In genomic region chr20:16865406-16865805, GRCh38 we compare ENCODE assay signal across 15 cellular contexts.
DNase-seq lines count a peak whose midpoint lies in the region; ATAC-seq and TF ChIP-seq lines count a peak whose summit lies in the region.
"Had no signal": no experiment of that assay in that cellular context is flagged by ENCODE, and none has a peak within 500 bp of the region (broad histone marks: within the 10 kb centered on the region; RNA-seq: fewer than 3 reads in every experiment).

No MANE protein-coding gene starts in this region.

- H3K27me3 ChIP-seq in suprapubic skin = no peaks in the 10 kb centered on the region

- DNase-seq in NCI-H1417 (lab: John Stamatoyannopoulos, UW) = peak in 2 of 3 experiments; percentile 39 to 86
- peak; percentile 97 for DNase-seq in NCI-H146 treated with DMSO at 0.1 percent for 48 hours (lab: John Stamatoyannopoulos, UW; ENCODE audit: unreplicated experiment)
- DNase-seq in NCI-H748 (lab: John Stamatoyannopoulos, UW; ENCODE audit: unreplicated experiment) = peak; percentile 82
- no peak for DNase-seq in medulla oblongata (ENCODE audit: extremely low spot score)
- DNase-seq in suprapubic skin (ENCODE audit: low spot score in 2 of 2) = no peak
- DNase-seq in T-cell = no peak
- DNase-seq: CD8-positive, alpha-beta T cell; KG1; NCI-H1048; NCI-H226; NCI-H82; SIG-M5; SW 1271; T-helper 9 cell had no signal

- H3K9me3 ChIP-seq in mesodermal cell (ENCODE audit: control insufficient read depth, low read length) (no peaks in the 10 kb centered on the region), suprapubic skin (no peaks in the 10 kb centered on the region)

- CTCF ChIA-PET in T-cell (lab: Charles Lee) = no interaction called here

- no peaks in the 10 kb centered on the region for H3K27me3 Mint-ChIP-seq in T-cell

- no peak for ATAC-seq in T-cell (replicated peaks in 1 of 4)
- ATAC-seq: CD8-positive, alpha-beta T cell had no signal

- WGBS in mesodermal cell (ENCODE audit: insufficient coverage in 2 of 2), 2 experiments = no CpG with 5 or more reads among the region's 2 CpGs
- WGBS in suprapubic skin = 75% methylated on average over 2 of the region's 2 CpGs

- H3K4me3 Mint-ChIP-seq in T-cell = no peak overlapping the region
- H3K4me3 Mint-ChIP-seq: CD8-positive, alpha-beta T cell had no signal

- H3K4me1 Mint-ChIP-seq in T-cell = no peaks in the 10 kb centered on the region

- TF ChIP-seq EP300 in suprapubic skin (IDR thresholded peaks at IDR 0.05) = no peak

- POLR2A ChIA-PET in T-cell (lab: Charles Lee) = no interaction called here

- no peak for TF ChIP-seq CTCF in suprapubic skin (IDR thresholded peaks at IDR 0.05)

- no peak for TF ChIP-seq POLR2A in suprapubic skin (IDR thresholded peaks at IDR 0.05)

- H3K27ac Mint-ChIP-seq in T-cell = no peak overlapping the region
- H3K27ac Mint-ChIP-seq: CD8-positive, alpha-beta T cell had no signal

- H3K36me3 Mint-ChIP-seq in T-cell = no peaks in the 10 kb centered on the region
- H3K36me3 Mint-ChIP-seq: CD8-positive, alpha-beta T cell had no signal

- no peaks in the 10 kb centered on the region for H3K4me1 ChIP-seq in mesodermal cell (ENCODE audit: control insufficient read depth, insufficient read depth, low read length, poor library complexity, severe bottlenecking)
- no peaks in the 10 kb centered on the region for H3K4me1 ChIP-seq in suprapubic skin

- peaks cover 0 to 18% (median 0%) of the 10 kb centered on the region in 3 donors for H3K9me3 Mint-ChIP-seq in T-cell
- H3K9me3 Mint-ChIP-seq: CD8-positive, alpha-beta T cell had no signal

- H3K36me3 ChIP-seq in mesodermal cell (ENCODE audit: control insufficient read depth, insufficient read depth, low read length) = no peaks in the 10 kb centered on the region
- H3K36me3 ChIP-seq in suprapubic skin = no peaks in the 10 kb centered on the region

- H3K27ac ChIP-seq in mesodermal cell (ENCODE audit: low read depth, low read length, severe bottlenecking) = peak overlapping the region; percentile 55
- H3K27ac ChIP-seq in suprapubic skin = no peak overlapping the region

- H3K4me3 ChIP-seq in mesodermal cell (ENCODE audit: extremely low read depth, insufficient read depth, low read length, poor library complexity, severe bottlenecking) (no peak overlapping the region), suprapubic skin (no peak overlapping the region)

Comparison
In these comparisons a context has a peak if more than half of its experiments do, and no peak if none do; other contexts are left out.
1. DNase-seq: peak in NCI-H1417 (2 of 3), NCI-H146 treated with DMSO at 0.1 percent for 48 hours (single experiment) and NCI-H748 (single experiment); none in medulla oblongata (single experiment), suprapubic skin (0 of 2) and T-cell (0 of 34).